ENCODE assay signal across 31 cellular contexts in the genomic region with DNA sequence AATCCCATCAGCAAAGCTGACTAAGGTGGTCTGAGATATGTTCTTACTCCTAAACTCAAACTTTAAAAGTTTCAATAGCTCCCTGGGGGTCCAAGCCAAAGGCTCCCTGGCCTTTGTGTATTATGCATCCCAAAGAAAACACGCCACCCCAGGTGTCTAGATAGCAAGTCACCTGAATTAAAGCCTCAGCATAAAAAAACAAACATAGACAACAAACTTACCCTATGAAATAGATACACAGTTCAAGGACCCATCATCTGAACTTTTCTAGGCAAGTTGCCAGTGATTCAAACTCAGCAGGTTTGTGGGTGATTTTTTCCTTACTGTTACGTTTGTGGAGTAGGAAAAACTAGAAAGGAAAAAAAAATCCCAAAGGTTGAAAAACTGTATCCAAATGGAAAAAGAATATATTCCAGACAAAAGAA. TPM values are rescaled to one million over a fixed set of nuclear protein-coding genes. Genes with fewer than 3 reads are reported as not detected.
DNase-seq lines count a peak whose midpoint lies in the region; ATAC-seq and TF ChIP-seq lines count a peak whose summit lies in the region.
"Had no signal": no experiment of that assay in that cellular context is flagged by ENCODE, and none has a peak within 500 bp of the region (broad histone marks: within the 10 kb centered on the region; RNA-seq: fewer than 3 reads in every experiment).

No MANE protein-coding gene starts in this region.

- no peak overlapping the region for H2BK120ac ChIP-seq in mesenchymal stem cell (ENCODE audit: low read depth, low read length)

- no peak overlapping the region for H3K4ac ChIP-seq in mesenchymal stem cell (ENCODE audit: low read depth in 1 of 2, low read length in 2 of 2)

- ATAC-seq in Right ventricle myocardium superior (ENCODE audit: poor library complexity) (no peak), HG02973 (IDR thresholded peaks at IDR 0.05; ENCODE audit: unreplicated experiment) (no peak)
- ATAC-seq: stimulated activated naive CD8-positive, alpha-beta T cell treated with anti-CD3 and anti-CD28 coated beads, Interleukin-15, amount 100 ng/mL, for 72 hours had no signal

- no peak overlapping the region for H2BK15ac ChIP-seq in mesenchymal stem cell (ENCODE audit: low read depth, poor library complexity, severe bottlenecking)

- H2AFZ ChIP-seq in mesenchymal stem cell (ENCODE audit: low read depth, low read length) = no peak overlapping the region
- H2AFZ ChIP-seq: GM23248 had no signal

- H3K18ac ChIP-seq in mesenchymal stem cell (ENCODE audit: low read depth in 1 of 2, low read length in 2 of 2) = no peak overlapping the region

- DNase-seq in cardiac muscle cell (ENCODE audit: low read depth in 1 of 2, low spot score in 1 of 2) = peak in 1 of 2 donors; percentile 17
- no peak for DNase-seq in Right ventricle myocardium superior
- DNase-seq in chondrocyte (ENCODE audit: low spot score) = no peak
- no peak for DNase-seq in mesenchymal stem cell
- no peak for DNase-seq in substantia nigra (lab: John Stamatoyannopoulos, UW)
- DNase-seq in AG08396 (ENCODE audit: low spot score) = no peak
- no peak for DNase-seq in GM19240 (ENCODE audit: insufficient read length, low spot score)
- DNase-seq: activated CD4-positive, alpha-beta T cell treated with anti-CD3 and anti-CD28 coated beads for 4 hours; activated gamma-delta T cell; activated naive CD8-positive, alpha-beta T cell treated with anti-CD3 and anti-CD28 coated beads, Interleukin-2, amount 10 ng/mL, durations not matched to agents 7 days and 5 days; activated T-cell treated with anti-CD3 and anti-CD28 coated beads, Interleukin-2, amount 50 U/mL, for 24 hours; AML-193; CD4-positive, alpha-beta T cell; NCI-H446 treated with DMSO at 0.1 percent for 48 hours; NCI-H82; pancreas; SJCRH30; stimulated activated CD4-positive, alpha-beta T cell treated with anti-CD3 and anti-CD28 coated beads, Interleukin-2, amount 100 ng/mL, for 24 hours; stimulated activated naive CD8-positive, alpha-beta T cell treated with anti-CD3 and anti-CD28 coated beads, Interleukin-15, amount 100 ng/mL, for 72 hours; T1000 had no signal

- H3K27me3 Mint-ChIP-seq in chondrocyte (ENCODE audit: low read depth) = no peaks in the 10 kb centered on the region
- H3K27me3 Mint-ChIP-seq: activated naive CD8-positive, alpha-beta T cell treated with anti-CD3 and anti-CD28 coated beads, Interleukin-2, amount 10 ng/mL, durations not matched to agents 7 days and 5 days; activated T-cell treated with anti-CD3 and anti-CD28 coated beads, Interleukin-2, amount 50 U/mL, for 24 hours; CD4-positive, alpha-beta T cell; central memory CD8-positive, alpha-beta T cell; stimulated activated naive CD8-positive, alpha-beta T cell treated with anti-CD3 and anti-CD28 coated beads, Interleukin-15, amount 100 ng/mL, for 72 hours had no signal

- H4K91ac ChIP-seq in mesenchymal stem cell (ENCODE audit: low read length) = no peak overlapping the region

- no peak overlapping the region for H3K4me3 ChIP-seq in cardiac muscle cell
- no peak overlapping the region for H3K4me3 ChIP-seq in mesenchymal stem cell (ENCODE audit: insufficient read depth in 1 of 2, low read depth in 1 of 2, low read length in 2 of 2)
- H3K4me3 ChIP-seq: ascending aorta, GM23248, pancreas, right atrium auricular region, SJCRH30, spleen had no signal

- no peak overlapping the region for H3K23ac ChIP-seq in mesenchymal stem cell (ENCODE audit: low read length in 2 of 2)

- H3K4me1 Mint-ChIP-seq in chondrocyte (ENCODE audit: low read depth) = peaks cover 69% of the 10 kb centered on the region
- H3K4me1 Mint-ChIP-seq: central memory CD8-positive, alpha-beta T cell; stimulated activated naive CD8-positive, alpha-beta T cell treated with anti-CD3 and anti-CD28 coated beads, Interleukin-15, amount 100 ng/mL, for 72 hours had no signal

- no peak overlapping the region for H3K9ac ChIP-seq in mesenchymal stem cell (ENCODE audit: low read length)
- H3K9ac ChIP-seq: GM23248 had no signal

- peaks cover 8% of the 10 kb centered on the region for H3K79me1 ChIP-seq in mesenchymal stem cell (replicated peaks; ENCODE audit: low read length, poor library complexity, severe bottlenecking)

- TF ChIP-seq CTCF in cardiac muscle cell (IDR thresholded peaks at IDR 0.05; ENCODE audit: low read depth, low read length) (no peak), chondrocyte (IDR thresholded peaks at IDR 0.05) (no peak)

- H3K4me3 Mint-ChIP-seq in chondrocyte (ENCODE audit: unreplicated experiment) = no peak overlapping the region
- H3K4me3 Mint-ChIP-seq: activated naive CD8-positive, alpha-beta T cell treated with anti-CD3 and anti-CD28 coated beads, Interleukin-2, amount 10 ng/mL, durations not matched to agents 7 days and 5 days; activated T-cell treated with anti-CD3 and anti-CD28 coated beads, Interleukin-2, amount 50 U/mL, for 24 hours; CD4-positive, alpha-beta T cell; central memory CD8-positive, alpha-beta T cell; stimulated activated naive CD8-positive, alpha-beta T cell treated with anti-CD3 and anti-CD28 coated beads, Interleukin-15, amount 100 ng/mL, for 72 hours had no signal

- H3K36me3 Mint-ChIP-seq in chondrocyte (ENCODE audit: low read depth) = peaks cover 7% of the 10 kb centered on the region

- H3K27me3 ChIP-seq in cardiac muscle cell = no peaks in the 10 kb centered on the region
- H3K27me3 ChIP-seq in mesenchymal stem cell (ENCODE audit: control insufficient read depth in 1 of 2, insufficient read depth in 1 of 2, low read length in 2 of 2) = no peaks in the 10 kb centered on the region
- H3K27me3 ChIP-seq: ascending aorta, pancreas, right atrium auricular region, SJCRH30, spleen had no signal

- H2AK5ac ChIP-seq in mesenchymal stem cell (ENCODE audit: low read length, severe bottlenecking) = no peak overlapping the region

- H2BK12ac ChIP-seq in mesenchymal stem cell (ENCODE audit: low read length in 2 of 2) = no peak overlapping the region

- H3K27ac Mint-ChIP-seq in chondrocyte (ENCODE audit: unreplicated experiment) = peak overlapping the region; percentile 95
- H3K27ac Mint-ChIP-seq: activated naive CD8-positive, alpha-beta T cell treated with anti-CD3 and anti-CD28 coated beads, Interleukin-2, amount 10 ng/mL, durations not matched to agents 7 days and 5 days; activated T-cell treated with anti-CD3 and anti-CD28 coated beads, Interleukin-2, amount 50 U/mL, for 24 hours; CD4-positive, alpha-beta T cell; stimulated activated naive CD8-positive, alpha-beta T cell treated with anti-CD3 and anti-CD28 coated beads, Interleukin-15, amount 100 ng/mL, for 72 hours had no signal

- no peak overlapping the region for H3K14ac ChIP-seq in mesenchymal stem cell (ENCODE audit: low read length in 2 of 2)

- H2BK5ac ChIP-seq in mesenchymal stem cell (ENCODE audit: low read depth, low read length, poor library complexity, severe bottlenecking) = no peak overlapping the region

- H3K4me1 ChIP-seq in cardiac muscle cell (ENCODE audit: low read depth) (peaks cover 60% of the 10 kb centered on the region), mesenchymal stem cell (ENCODE audit: control insufficient read depth, insufficient read depth, low read depth, low read length) (peaks cover 36% of the 10 kb centered on the region)

- intact Hi-C loops in Right ventricle myocardium superior (cut with DNase I) = no loop called here

- H3K9me3 Mint-ChIP-seq in chondrocyte (ENCODE audit: low read depth) = no peaks in the 10 kb centered on the region
- H3K9me3 Mint-ChIP-seq: activated naive CD8-positive, alpha-beta T cell treated with anti-CD3 and anti-CD28 coated beads, Interleukin-2, amount 10 ng/mL, durations not matched to agents 7 days and 5 days; activated T-cell treated with anti-CD3 and anti-CD28 coated beads, Interleukin-2, amount 50 U/mL, for 24 hours; CD4-positive, alpha-beta T cell; central memory CD8-positive, alpha-beta T cell; stimulated activated naive CD8-positive, alpha-beta T cell treated with anti-CD3 and anti-CD28 coated beads, Interleukin-15, amount 100 ng/mL, for 72 hours had no signal

- H3K36me3 ChIP-seq in cardiac muscle cell = peaks cover 16% of the 10 kb centered on the region
- peaks cover 33 to 34% of the 10 kb centered on the region in 2 experiments for H3K36me3 ChIP-seq in mesenchymal stem cell (ENCODE audit: control insufficient read depth in 1 of 2, insufficient read depth in 2 of 2, low read depth in 1 of 2, low read length in 2 of 2)

- no peaks in the 10 kb centered on the region for H3K9me3 ChIP-seq in cardiac muscle cell (ENCODE audit: low read depth)
- no peaks in the 10 kb centered on the region for H3K9me3 ChIP-seq in mesenchymal stem cell (ENCODE audit: control insufficient read depth, low read length)
- H3K9me3 ChIP-seq: ascending aorta, pancreas, right atrium auricular region, SJCRH30, spleen had no signal

- peak overlapping the region; percentile 81 for H3K27ac ChIP-seq in cardiac muscle cell
- peak overlapping the region; percentile 8 for H3K27ac ChIP-seq in mesenchymal stem cell (ENCODE audit: low read length, poor library complexity, severe bottlenecking)
- H3K27ac ChIP-seq in substantia nigra (ENCODE audit: low read depth, low read length, poor library complexity, severe bottlenecking) = no peak overlapping the region
- H3K27ac ChIP-seq: ascending aorta, GM23248, right atrium auricular region, SJCRH30, spleen had no signal

- no peak overlapping the region for H3K4me2 ChIP-seq in mesenchymal stem cell (ENCODE audit: low read length, poor library complexity, severe bottlenecking)

- 92% methylated on average over 2 of the region's 2 CpGs for WGBS in mesenchymal stem cell

- H4K8ac ChIP-seq in mesenchymal stem cell (ENCODE audit: low read length) = no peak overlapping the region

RNA-seq across cellular contexts. Expression of a gene that starts 12.5 kb away (rescaled TPM):
- 48.9 and 56.1 TPM in 2 replicates for total RNA-seq in cardiac muscle cell
- 70.7 and 92.2 TPM in 2 replicates for polyA plus RNA-seq in cardiac muscle cell
- total RNA-seq in Right ventricle myocardium superior = 10.1 TPM
- 76.5 to 77.8 TPM (median 77.6 TPM) in 3 replicates for total RNA-seq in chondrocyte
- 115 TPM for polyA plus RNA-seq in mesenchymal stem cell (2013, experiment 1 of 2)
- polyA plus RNA-seq in mesenchymal stem cell (2013, experiment 2 of 2) = 117 TPM

RNA-seq across cellular contexts. Expression of a gene that starts 37.8 kb away (rescaled TPM):
- total RNA-seq in cardiac muscle cell (not detected in 2 replicates), Right ventricle myocardium superior (0.46 TPM), chondrocyte (not detected in 3 replicates)
- 0.88 TPM in 1 of 2 replicates, not detected in the other for polyA plus RNA-seq in cardiac muscle cell
- not detected for polyA plus RNA-seq in mesenchymal stem cell (2013, experiment 1 of 2)
- polyA plus RNA-seq in mesenchymal stem cell (2013, experiment 2 of 2) = not detected
- total RNA-seq: A172; ascending aorta; CD4-positive, alpha-beta T cell; Daoy; dermis microvascular lymphatic vessel endothelial cell; frontal cortex; GM23248; lung microvascular endothelial cell; right atrium auricular region had no signal
- polyA plus RNA-seq: GM23248 had no signal

RNA-seq across cellular contexts. Expression of a gene that starts 50.8 kb away (rescaled TPM):
- total RNA-seq in cardiac muscle cell (1.2 and 2.0 TPM in 2 replicates), Right ventricle myocardium superior (1.3 TPM), chondrocyte (6.3 to 11.9 TPM (median 9.6 TPM) in 3 replicates)
- polyA plus RNA-seq in cardiac muscle cell = 2.6 and 5.5 TPM in 2 replicates
- polyA plus RNA-seq in mesenchymal stem cell (2013, experiment 1 of 2) = 1.8 TPM
- 1.5 TPM for polyA plus RNA-seq in mesenchymal stem cell (2013, experiment 2 of 2)
- total RNA-seq: ascending aorta had no signal
